Comparison of ENCODE assay signal across 14 cellular contexts in genomic region chr7:150363872-150364271, GRCh38. TPM values are rescaled to one million over a fixed set of nuclear protein-coding genes. Genes with fewer than 3 reads are reported as not detected.
A peak's percentile ranks its signal among the peaks of the same experiment; 100 is the strongest.
DNase-seq lines count a peak whose midpoint lies in the region; ATAC-seq and TF ChIP-seq lines count a peak whose summit lies in the region.
"Had no signal": no experiment of that assay in that cellular context is flagged by ENCODE, and none has a peak within 500 bp of the region (broad histone marks: within the 10 kb centered on the region; RNA-seq: fewer than 3 reads in every experiment).

No MANE protein-coding gene starts in this region.

- TF ChIP-seq CTCF in OCI-LY7 (conservative IDR thresholded peaks at IDR 0.05; ENCODE audit: low read length) (no peak), nephron (IDR thresholded peaks at IDR 0.05; ENCODE audit: unreplicated experiment in 3 of 3) (no peak)

- ATAC-seq in HG02759 (IDR thresholded peaks at IDR 0.05; ENCODE audit: unreplicated experiment), result peak; percentile 22
- ATAC-seq: left lobe of liver had no signal

- H3K4me3 Mint-ChIP-seq in nephron, result peak overlapping the region in 2 of 3 experiments; percentile 6 to 26

- no peaks in the 10 kb centered on the region for H3K36me3 Mint-ChIP-seq in nephron (ENCODE audit: low read depth)

- H3K27me3 Mint-ChIP-seq in nephron (ENCODE audit: low read depth), result no peaks in the 10 kb centered on the region

- H3K79me2 ChIP-seq in OCI-LY7 (ENCODE audit: insufficient read depth, low read depth, low read length), result no peaks in the 10 kb centered on the region

- intact Hi-C loops in OCI-LY7 (cut with micrococcal nuclease; ENCODE audit: unreplicated experiment) (loop anchor here (10.0 kb wide), 1 partner anchor 531 kb away; no protein-coding TSS in a partner anchor), posterior cingulate gyrus (cut with DNase I) (no loop called here)

- H3K36me3 ChIP-seq in OCI-LY7 (ENCODE audit: insufficient read depth, low read length), result no peaks in the 10 kb centered on the region
- H3K36me3 ChIP-seq: colonic mucosa, WERI-Rb-1 had no signal

- H2AFZ ChIP-seq in OCI-LY7 (ENCODE audit: low read length), result peak overlapping the region; percentile 59

- peak overlapping the region in 2 of 3 experiments; percentile 23 to 61 for H3K27ac Mint-ChIP-seq in nephron

- no TSS peak for BruUV-seq in OCI-LY7 (replicated peaks; lab: Mats Ljungman, UMichigan)

- POLR2A ChIA-PET in OCI-LY7 (lab: Charles Lee), result interaction anchor here (0.5 kb wide), 1 partner anchor 50 kb away, joined by 4 read pairs; no protein-coding TSS in a partner anchor

- H3K9me3 Mint-ChIP-seq in nephron, result no peaks in the 10 kb centered on the region

- peak overlapping the region; percentile 22 for H3K27ac ChIP-seq in OCI-LY7 (ENCODE audit: low read depth, low read length, poor library complexity, severe bottlenecking)
- H3K27ac ChIP-seq: colonic mucosa, WERI-Rb-1 had no signal

- H3K9me3 ChIP-seq in OCI-LY7 (ENCODE audit: low read length), result no peaks in the 10 kb centered on the region
- H3K9me3 ChIP-seq: Caco-2, colonic mucosa had no signal

- peak overlapping the region; percentile 12 for H3K4me3 ChIP-seq in OCI-LY7 (ENCODE audit: low read depth, low read length, poor library complexity, severe bottlenecking)
- H3K4me3 ChIP-seq: colonic mucosa had no signal

- no peaks in the 10 kb centered on the region for H3K9me2 ChIP-seq in OCI-LY7 (ENCODE audit: insufficient read depth, low read length)

- no peaks in the 10 kb centered on the region for H4K20me1 ChIP-seq in OCI-LY7 (ENCODE audit: insufficient read depth, low read length)

- peak overlapping the region; percentile 53 for H3K4me2 ChIP-seq in OCI-LY7 (ENCODE audit: low read length)

- CTCF ChIA-PET in OCI-LY7 (lab: Charles Lee; ENCODE audit: unreplicated experiment), result no interaction called here

- DNase-seq in GDM1 (lab: John Stamatoyannopoulos, UW) (peak; percentile 63), OCI-LY7 (ENCODE audit: low spot score) (peak; percentile 72), posterior cingulate gyrus (no peak), 8988T (no peak), NCI-H1092 (lab: John Stamatoyannopoulos, UW) (no peak), NCI-H2107 treated with DMSO at 0.1 percent for 48 hours (lab: John Stamatoyannopoulos, UW; ENCODE audit: unreplicated experiment) (no peak)
- DNase-seq: Caco-2; colonic mucosa; NK-92 treated with Interleukin-12 subunit alpha and Interleukin-12 subunit beta, amount 100 ng/mL, for 24 hours; WERI-Rb-1 had no signal

- peaks cover 46% of the 10 kb centered on the region for H3K4me1 ChIP-seq in OCI-LY7 (ENCODE audit: insufficient read depth, low read length, poor library complexity, severe bottlenecking)
- H3K4me1 ChIP-seq: colonic mucosa had no signal

- H3K4me1 Mint-ChIP-seq in nephron, result peaks cover 57% of the 10 kb centered on the region

RNA-seq across cellular contexts. Expression of gene REPIN1, which starts 4.8 kb away (rescaled TPM):
- total RNA-seq in OCI-LY7 (2014; rRNA removed; shearing (Covaris generic)), result 36.9 and 46.2 TPM in 2 replicates
- 19.0 and 21.7 TPM in 2 replicates for total RNA-seq in OCI-LY7 (2022)

RNA-seq across cellular contexts. Expression of gene ZNF775, which starts 15.3 kb away (rescaled TPM):
- total RNA-seq in OCI-LY7 (2014; rRNA removed; shearing (Covaris generic)), result 4.7 and 5.5 TPM in 2 replicates
- 6.5 and 7.7 TPM in 2 replicates for total RNA-seq in OCI-LY7 (2022)

RNA-seq across cellular contexts. Expression of gene RARRES2, which starts 22.4 kb away (rescaled TPM):
- 0.08 TPM in 1 of 2 replicates, not detected in the other for total RNA-seq in OCI-LY7 (2014; rRNA removed; shearing (Covaris generic))
- total RNA-seq in OCI-LY7 (2022), result not detected in 2 replicates
- total RNA-seq: Caco-2, MCF 10A had no signal

RNA-seq across cellular contexts. Expression of gene ACTR3C, which starts 40.5 kb away (rescaled TPM):
- 5.4 TPM in 1 of 2 replicates, not detected in the other for total RNA-seq in OCI-LY7 (2014; rRNA removed; shearing (Covaris generic))
- total RNA-seq in OCI-LY7 (2022), result not detected in 2 replicates

RNA-seq across cellular contexts. Expression of gene LRRC61, which starts 40.7 kb away (rescaled TPM):
- total RNA-seq in OCI-LY7 (2014; rRNA removed; shearing (Covaris generic)), result not detected in 2 replicates
- total RNA-seq in OCI-LY7 (2022), result not detected in 2 replicates

Comparison
In these comparisons a context has a peak if more than half of its experiments do, and no peak if none do; other contexts are left out.
1. DNase-seq: peak in GDM1 (single experiment) and OCI-LY7 (single experiment); none in posterior cingulate gyrus (0 of 10), 8988T (single experiment), NCI-H1092 (single experiment) and NCI-H2107 treated with DMSO at 0.1 percent for 48 hours (single experiment).